8 cellular contexts compared by ENCODE assay signal in genomic region chr16:29863669-29863984, GRCh38. TPM values are rescaled to one million over a fixed set of nuclear protein-coding genes. Genes with fewer than 3 reads are reported as not detected.
DNase-seq lines count a peak whose midpoint lies in the region; ATAC-seq and TF ChIP-seq lines count a peak whose summit lies in the region.

No MANE protein-coding gene starts in this region.

- POLR2A ChIA-PET in RWPE1 (lab: Yijun Ruan, JAX; ENCODE audit: low non-redundant PET), result interaction anchor here (0.6 to 0.7 kb wide), 2 partner anchors 9 to 172 kb away, joined by 3 read pairs; no protein-coding TSS in a partner anchor

- TF ChIP-seq CTCF in RWPE1 (conservative IDR thresholded peaks at IDR 0.05; ENCODE audit: low read depth) (peak; percentile 37; the same call in 1 of the 2 replicates), psoas muscle (IDR thresholded peaks at IDR 0.05) (no peak)

- intact Hi-C loops in psoas muscle (cut with DNase I), result loop anchor here (5.0 kb wide), 3 partner anchors 46 to 144 kb away; partner anchors contain the start of genes PAGR1 (in 1 of the 2) and TAOK2 (in 1 of the 2)

- no peaks in the 10 kb centered on the region for H3K9me3 ChIP-seq in ES-I3 (ENCODE audit: control insufficient read depth, insufficient read depth, low read length)
- no peaks in the 10 kb centered on the region for H3K9me3 ChIP-seq in psoas muscle

- ATAC-seq in psoas muscle (no peak), GM18858 (IDR thresholded peaks at IDR 0.05; ENCODE audit: unreplicated experiment) (no peak), HG02798 (IDR thresholded peaks at IDR 0.05; ENCODE audit: poor library complexity, unreplicated experiment) (no peak)

- 11 to 31% (median 31%) methylated on average over 11 to 16 of the region's 16 CpGs for WGBS in psoas muscle, 3 donors

- CTCF ChIA-PET in RWPE1 (lab: Yijun Ruan, JAX), result interaction anchor here (0.5 kb wide), 1 partner anchor 42 kb away, joined by 3 read pairs; no protein-coding TSS in a partner anchor

- H3K4me1 ChIP-seq in ES-I3 (ENCODE audit: insufficient read depth, low read length) (no peaks in the 10 kb centered on the region), psoas muscle (peaks cover 10% of the 10 kb centered on the region)

- H3K9ac ChIP-seq in ES-I3 (ENCODE audit: low read depth, low read length), result peak overlapping the region; percentile 74; the same call in 1 of the 2 replicates

- H3K4me3 ChIP-seq in psoas muscle, result peak overlapping the region; percentile 95

- DNase-seq in RWPE1 (ENCODE audit: low spot score) (no peak), epithelial cell of prostate (ENCODE audit: low read depth, low spot score) (no peak), psoas muscle (no peak), superior temporal gyrus (ENCODE audit: extremely low spot score) (no peak), SW480 (ENCODE audit: low spot score) (no peak)

- H3K36me3 ChIP-seq in ES-I3 (ENCODE audit: insufficient read depth, low read length) (no peaks in the 10 kb centered on the region; the same call in 1 of the 2 replicates), psoas muscle (ENCODE audit: insufficient read depth in 1 of 2, low read depth in 1 of 2) (peaks cover 0 to 30% of the 10 kb centered on the region in 2 donors)

- H3K27ac ChIP-seq in RWPE1 (peak overlapping the region; percentile 85), epithelial cell of prostate (peak overlapping the region; percentile 76), psoas muscle (peak overlapping the region; percentile 85)

- H3K27me3 ChIP-seq in psoas muscle (ENCODE audit: insufficient read depth in 3 of 3, low read length in 2 of 3), result no peaks in the 10 kb centered on the region

RNA-seq across cellular contexts. Expression of gene CDIPT, which starts 0.6 kb away (rescaled TPM):
- 10 to 100 TPM; 24.7 to 36.4 (median 32.3) TPM for total RNA-seq in psoas muscle
- polyA plus RNA-seq in psoas muscle, result 10 to 100 TPM; 33.3 to 54.3 (median 38.5) TPM

RNA-seq across cellular contexts. Expression of gene SEZ6L2, which starts 35.7 kb away (rescaled TPM):
- total RNA-seq in psoas muscle, result under 1 TPM; 0.17 to 0.86 (median 0.34) TPM
- under 1 TPM; 0.05 to 0.23 (median 0.11) TPM for polyA plus RNA-seq in psoas muscle

RNA-seq across cellular contexts. Expression of gene ASPHD1, which starts 36.7 kb away (rescaled TPM):
- under 1 TPM in 2 of 4 donors, not detected in 2; 0.17 to 0.23 TPM for total RNA-seq in psoas muscle
- polyA plus RNA-seq in psoas muscle, result under 1 TPM in 2 of 3 donors, not detected in 1; 0.04 to 0.12 TPM

RNA-seq across cellular contexts. Expression of gene MVP, which starts 43.4 kb away (rescaled TPM):
- 10 to 100 TPM; 27.9 to 75.9 (median 51.6) TPM for total RNA-seq in psoas muscle
- polyA plus RNA-seq in psoas muscle, result 10 to 100 TPM; 17.6 to 34.3 (median 34.1) TPM

RNA-seq across cellular contexts. Expression of gene PAGR1, which starts 47.7 kb away (rescaled TPM):
- total RNA-seq in psoas muscle, result 10 to 100 TPM in 3 of 4 donors, 1 to 10 TPM in 1; 9.4 to 14.2 (median 11.0) TPM
- polyA plus RNA-seq in psoas muscle, result 10 to 100 TPM; 19.8 to 36.8 (median 35.5) TPM
